19 cellular contexts compared by ENCODE assay signal in the genomic region with DNA sequence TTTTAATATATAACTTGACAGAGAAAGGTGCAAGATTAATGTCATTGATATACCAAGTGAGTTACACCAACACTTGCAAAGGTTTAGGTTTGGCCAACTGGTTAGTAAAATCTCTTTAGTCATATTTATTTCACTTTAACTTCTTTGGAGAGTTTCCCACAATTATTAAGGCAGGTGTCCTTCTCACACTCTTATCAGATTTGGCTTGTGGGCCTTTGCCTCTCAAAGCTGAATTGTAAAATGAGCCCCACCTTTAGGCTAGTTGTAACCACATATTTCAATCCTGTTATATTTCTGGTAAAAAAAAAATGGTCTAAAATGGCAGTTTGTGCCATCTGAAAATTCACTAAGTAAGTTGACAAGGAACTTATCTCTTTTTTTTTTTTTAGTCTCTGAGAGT. TPM values are rescaled to one million over a fixed set of nuclear protein-coding genes. Genes with fewer than 3 reads are reported as not detected.
DNase-seq lines count a peak whose midpoint lies in the region; ATAC-seq and TF ChIP-seq lines count a peak whose summit lies in the region.
"Had no signal": no experiment of that assay in that cellular context is flagged by ENCODE, and none has a peak within 500 bp of the region (broad histone marks: within the 10 kb centered on the region; RNA-seq: fewer than 3 reads in every experiment).

No MANE protein-coding gene starts in this region.

- peak overlapping the region; percentile 61; the same call in 1 of the 2 replicates for H3K27ac ChIP-seq in DND-41 (ENCODE audit: low read length)
- H3K27ac ChIP-seq in osteoblast (ENCODE audit: low read depth, low read length) = no peak overlapping the region
- no peak overlapping the region for H3K27ac ChIP-seq in dorsolateral prefrontal cortex
- H3K27ac ChIP-seq: BLaER1 had no signal

- H3K9me3 ChIP-seq in DND-41 (ENCODE audit: insufficient read depth, low read length, severe bottlenecking) (no peaks in the 10 kb centered on the region), osteoblast (ENCODE audit: low read depth, low read length) (no peaks in the 10 kb centered on the region)
- H3K9me3 ChIP-seq: BE2C, BLaER1 had no signal

- H3K27me3 ChIP-seq in DND-41 (ENCODE audit: insufficient read depth, low read length, poor library complexity) = no peaks in the 10 kb centered on the region
- no peaks in the 10 kb centered on the region for H3K27me3 ChIP-seq in osteoblast (ENCODE audit: insufficient read depth, low read length)
- H3K27me3 ChIP-seq in dorsolateral prefrontal cortex = no peaks in the 10 kb centered on the region
- H3K27me3 ChIP-seq: BE2C, BLaER1 had no signal

- TF ChIP-seq CTCF in DND-41 (IDR thresholded peaks at IDR 0.05; ENCODE audit: borderline replicate concordance, extremely low read depth, low read length, poor library complexity, severe bottlenecking) (no peak), osteoblast (IDR thresholded peaks at IDR 0.05; ENCODE audit: extremely low read depth, low read depth, low read length) (no peak), dorsolateral prefrontal cortex (IDR thresholded peaks at IDR 0.05 in 54 of 56, conservative IDR thresholded peaks at IDR 0.05 in 2 of 56; ENCODE audit: low read depth in 1 of 56, partially characterized antibody in 56 of 56) (no peak)

- H3K9ac ChIP-seq in DND-41 (ENCODE audit: low read depth, low read length) = no peak overlapping the region
- H3K9ac ChIP-seq: BLaER1 had no signal

- no peak for ATAC-seq in DND-41 (ENCODE audit: insufficient read depth, low read depth)
- peak; percentile 40 for ATAC-seq in left colon
- ATAC-seq in HG02885 (IDR thresholded peaks at IDR 0.05; ENCODE audit: poor library complexity, unreplicated experiment) = no peak

- H3K79me2 ChIP-seq in DND-41 (ENCODE audit: insufficient read depth, low read length) (no peaks in the 10 kb centered on the region), osteoblast (ENCODE audit: insufficient read depth, low read length) (no peaks in the 10 kb centered on the region)

- intact Hi-C loops in left colon (cut with DNase I, micrococcal nuclease) (no loop called here), dorsolateral prefrontal cortex (cut with DNase I) (no loop called here)

- H4K20me1 ChIP-seq in DND-41 (ENCODE audit: insufficient read depth, low read length) (no peaks in the 10 kb centered on the region), osteoblast (ENCODE audit: insufficient read depth, low read length) (no peaks in the 10 kb centered on the region)
- H4K20me1 ChIP-seq: BLaER1 had no signal

- no peaks in the 10 kb centered on the region for H3K36me3 ChIP-seq in DND-41 (ENCODE audit: insufficient read depth, low read length)
- no peaks in the 10 kb centered on the region for H3K36me3 ChIP-seq in osteoblast (ENCODE audit: insufficient read depth, low read length)
- H3K36me3 ChIP-seq: BE2C, BLaER1 had no signal

- H3K4me3 ChIP-seq in DND-41 (ENCODE audit: low read depth in 1 of 2, low read length in 2 of 2) (no peak overlapping the region), osteoblast (ENCODE audit: insufficient read depth, low read length) (no peak overlapping the region), dorsolateral prefrontal cortex (no peak overlapping the region)
- H3K4me3 ChIP-seq: BLaER1 had no signal

- DNase-seq in DND-41 = no peak
- DNase-seq in left colon = no peak
- DNase-seq in osteoblast (ENCODE audit: insufficient read length, low spot score, missing footprints) = peak; percentile 0
- DNase-seq in dorsolateral prefrontal cortex = no peak
- DNase-seq: 8988T; ACHN; BE2C; C1 segment of cervical spinal cord; CD4-positive, alpha-beta memory T cell; CD4-positive, CD25-positive, alpha-beta regulatory T cell; CD8-positive, alpha-beta memory T cell; COR-L47; DMS153; DMS53; DMS79; GF-D8 had no signal

- H3K4me1 ChIP-seq in DND-41 (ENCODE audit: insufficient read depth, low read length) (peaks cover 22% of the 10 kb centered on the region), osteoblast (ENCODE audit: insufficient read depth, low read length) (no peaks in the 10 kb centered on the region)
- H3K4me1 ChIP-seq: BE2C, BLaER1 had no signal

- H2AFZ ChIP-seq in DND-41 (ENCODE audit: low read depth, low read length) (no peak overlapping the region), osteoblast (ENCODE audit: low read length) (no peak overlapping the region)

- H3K4me2 ChIP-seq in DND-41 (ENCODE audit: insufficient read depth, low read length) = peak overlapping the region; percentile 2; the same call in 1 of the 2 replicates
- H3K4me2 ChIP-seq in osteoblast (ENCODE audit: insufficient read depth, low read length) = no peak overlapping the region
- H3K4me2 ChIP-seq: BLaER1 had no signal

RNA-seq across cellular contexts. Expression of gene FOXP2, which starts 26.6 kb away (rescaled TPM):
- total RNA-seq in left colon (10 to 100 TPM; 12.8 to 21.1 TPM), osteoblast (3.8 and 5.8 TPM in 2 replicates), dorsolateral prefrontal cortex (10 to 100 TPM in 104 of 120 experiments, 1 to 10 TPM in 16; 3.3 to 26.9 (median 14.6) TPM)
- total RNA-seq: A673; CD4-positive, alpha-beta memory T cell; CD4-positive, CD25-positive, alpha-beta regulatory T cell; CD8-positive, alpha-beta memory T cell had no signal
